ENCODE assay signal across 33 cellular contexts in genomic region chr2:120353931-120354330, GRCh38. TPM values are rescaled to one million over a fixed set of nuclear protein-coding genes. Genes with fewer than 3 reads are reported as not detected.
"Had no signal": no experiment of that assay in that cellular context is flagged by ENCODE, and none has a peak within 500 bp of the region (broad histone marks: within the 10 kb centered on the region; RNA-seq: fewer than 3 reads in every experiment).

No MANE protein-coding gene starts in this region.

- H3K4me3 ChIP-seq: adrenal gland, body of pancreas, esophagus squamous epithelium, gastroesophageal sphincter had no signal

- H3K27me3 ChIP-seq: adrenal gland, body of pancreas had no signal

- H3K27ac ChIP-seq: adrenal gland, body of pancreas, epithelial cell of prostate, esophagus squamous epithelium, gastroesophageal sphincter, WERI-Rb-1 had no signal

- ATAC-seq: activated CD8-positive, alpha-beta memory T cell treated with anti-CD3 and anti-CD28 coated beads, Interleukin-2, amount 10 ng/mL, durations not matched to agents 7 days and 5 days; activated CD8-positive, alpha-beta T cell treated with anti-CD3 and anti-CD28 coated beads for 36 hours; activated naive CD8-positive, alpha-beta T cell treated with anti-CD3 and anti-CD28 coated beads, Interleukin-2, amount 50 U/mL, for 24 hours; body of pancreas; gastroesophageal sphincter; T-helper 17 cell had no signal

- FAIRE-seq: colon, endometrium, endothelial cell of umbilical vein had no signal

- H3K9me3 ChIP-seq: adrenal gland, body of pancreas, esophagus squamous epithelium, gastroesophageal sphincter had no signal

- DNase-seq: activated B cell treated with CpG ODN at 0.5 μM for 24 hours; activated CD4-positive, alpha-beta T cell treated with anti-CD3 and anti-CD28 coated beads for 48 hours; activated CD4-positive, alpha-beta T cell treated with anti-CD3 and anti-CD28 coated beads, Interleukin-2, amount 50 U/mL, for 1 hour; activated CD4-positive, alpha-beta T cell treated with anti-CD3 and anti-CD28 coated beads, Interleukin-2, amount 50 U/mL, for 48 hours; activated CD8-positive, alpha-beta memory T cell treated with anti-CD3 and anti-CD28 coated beads, Interleukin-2, amount 10 ng/mL, durations not matched to agents 7 days and 5 days; activated CD8-positive, alpha-beta memory T cell treated with anti-CD3 and anti-CD28 coated beads, Interleukin-2, amount 50 U/mL, for 4 hours; activated CD8-positive, alpha-beta T cell treated with anti-CD3 and anti-CD28 coated beads for 36 hours; activated effector memory CD4-positive, alpha-beta T cell treated with anti-CD3 and anti-CD28 coated beads, Interleukin-2, amount 50 U/mL, for 16 hours; activated naive CD4-positive, alpha-beta T cell treated with anti-CD3 and anti-CD28 coated beads for 36 hours; activated naive CD8-positive, alpha-beta T cell treated with anti-CD3 and anti-CD28 coated beads for 36 hours; activated naive CD8-positive, alpha-beta T cell treated with anti-CD3 and anti-CD28 coated beads, Interleukin-2, amount 50 U/mL, for 24 hours; activated T-cell treated with anti-CD3 and anti-CD28 coated beads, Interleukin-2, amount 50 U/mL, for 1 hour; activated T-cell treated with anti-CD3 and anti-CD28 coated beads, Interleukin-2, amount 50 U/mL, for 48 hours; adrenal gland; aorta; body of pancreas; cortex of kidney; effector CD8-positive, alpha-beta T cell; esophagus squamous epithelium; foreskin melanocyte; T-helper 1 cell; T-helper 17 cell; T1000; WERI-Rb-1 had no signal

- H3K4me1 ChIP-seq: adrenal gland, body of pancreas, esophagus squamous epithelium, gastroesophageal sphincter had no signal

- H3K36me3 ChIP-seq: adrenal gland, esophagus squamous epithelium, gastroesophageal sphincter, WERI-Rb-1 had no signal

RNA-seq across cellular contexts. Expression of gene INHBB, which starts 8.0 kb away (rescaled TPM):
- total RNA-seq: activated B cell treated with CpG ODN at 0.5 μM for 24 hours; activated CD8-positive, alpha-beta memory T cell treated with anti-CD3 and anti-CD28 coated beads for 36 hours; activated CD8-positive, alpha-beta memory T cell treated with anti-CD3 and anti-CD28 coated beads, Interleukin-2, amount 10 ng/mL, durations not matched to agents 7 days and 5 days; activated CD8-positive, alpha-beta T cell treated with anti-CD3 and anti-CD28 coated beads for 36 hours; activated naive CD4-positive, alpha-beta T cell treated with anti-CD3 and anti-CD28 coated beads for 36 hours; activated naive CD8-positive, alpha-beta T cell treated with anti-CD3 and anti-CD28 coated beads for 36 hours; activated T-helper 1 cell treated with anti-CD3 and anti-CD28 coated beads, Interleukin-12 subunit alpha, Interleukin-12 subunit beta, Interleukin-2, Interleukin-4 antibody, amounts not matched to agents 30 ng/mL and 10 ng/mL and 1 ng/mL, durations not matched to agents 14 hours and 24 hours and 36 hours; activated T-helper 2 cell treated with anti-CD3 and anti-CD28 coated beads, Interferon-gamma antibody, Interleukin-2, Interleukin-4, amounts not matched to agents 10 μg/mL and 5 μg/mL and 100 μg/mL, durations not matched to agents 14 hours and 24 hours and 36 hours; fibroblast of lung; T-helper 17 cell had no signal
